Comparison of ENCODE assay signal across 7 cellular contexts in the genomic region with DNA sequence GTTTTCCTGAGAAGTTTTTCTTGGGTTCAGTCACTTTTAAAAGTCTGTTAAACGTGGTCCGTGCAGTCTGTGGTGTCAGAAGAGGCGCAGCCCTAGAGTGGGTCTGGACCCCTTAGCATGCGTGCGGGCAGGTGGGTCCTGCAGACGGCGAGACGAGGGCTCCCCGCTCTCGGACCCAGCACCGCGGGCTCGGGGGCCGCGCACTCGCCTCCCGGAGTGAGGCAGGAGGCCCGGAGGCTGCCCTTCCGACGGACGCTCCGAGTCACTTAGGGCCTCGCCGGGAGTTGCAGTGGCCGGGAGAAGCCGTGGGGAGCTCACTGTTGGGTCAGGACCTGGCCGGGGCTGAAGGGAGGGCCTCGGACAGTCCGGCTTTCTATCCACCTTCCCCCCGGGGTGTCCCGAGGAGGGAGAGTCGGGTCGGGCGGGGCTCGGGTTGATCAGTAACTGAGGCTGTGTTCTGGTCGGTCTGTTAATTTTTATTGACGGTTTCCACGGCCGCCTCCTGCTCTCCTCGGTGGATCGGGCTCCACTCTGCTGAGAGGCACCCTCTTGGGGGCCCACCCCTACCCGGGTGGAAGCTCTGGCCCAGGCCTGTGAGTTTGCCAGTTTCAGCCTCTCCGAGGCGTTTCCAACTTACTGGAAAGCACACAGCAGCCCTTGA. TPM values are rescaled to one million over a fixed set of nuclear protein-coding genes. Genes with fewer than 3 reads are reported as not detected.
DNase-seq lines count a peak whose midpoint lies in the region; ATAC-seq and TF ChIP-seq lines count a peak whose summit lies in the region.

No MANE protein-coding gene starts in this region.

- no peak overlapping the region for H2BK20ac ChIP-seq in H9 (ENCODE audit: low read depth, low read length, poor library complexity, severe bottlenecking)

- H4K5ac ChIP-seq in H9 (ENCODE audit: insufficient read length, low read depth, low read length) = no peak overlapping the region

- no peak for TF ChIP-seq CTCF in H9 (conservative IDR thresholded peaks at IDR 0.05)
- TF ChIP-seq CTCF in WI38 (IDR thresholded peaks at IDR 0.05; ENCODE audit: low read depth, low read length) = no peak
- TF ChIP-seq CTCF in right atrium auricular region (IDR thresholded peaks at IDR 0.05) = no peak

- no peak overlapping the region for H3K23ac ChIP-seq in H9 (ENCODE audit: insufficient read length, low read depth, low read length)

- H3K4me3 Mint-ChIP-seq in H9 = peak overlapping the region; percentile 91 to 93

- H2BK5ac ChIP-seq in H9 (ENCODE audit: insufficient read length, low read length) = no peak overlapping the region

- no peak overlapping the region for H4K8ac ChIP-seq in H9 (replicated peaks; ENCODE audit: insufficient read length, low read depth, low read length)

- peaks cover 6% of the 10 kb centered on the region for H3K79me1 ChIP-seq in H9 (ENCODE audit: insufficient read depth, low read depth, low read length, poor library complexity, severe bottlenecking)

- H3K27me3 ChIP-seq in H9 (ENCODE audit: insufficient read depth, low read length) (no peaks in the 10 kb centered on the region), right atrium auricular region (no peaks in the 10 kb centered on the region)

- no peaks in the 10 kb centered on the region; a peak in 1 of 5 replicates for H3K9me3 Mint-ChIP-seq in H9

- H3K9me3 ChIP-seq in H9 (ENCODE audit: control insufficient read depth, low read depth, low read length) (no peaks in the 10 kb centered on the region), right atrium auricular region (no peaks in the 10 kb centered on the region)

- H3K4ac ChIP-seq in H9 (ENCODE audit: low read depth, low read length) = no peak overlapping the region

- H3T11ph ChIP-seq in H9 (ENCODE audit: low read length) = no peak overlapping the region

- H3K27ac Mint-ChIP-seq in H9 = peak overlapping the region; percentile 94 to 98 (median 95)

- H3K27ac ChIP-seq in H9 (ENCODE audit: insufficient read length, low read depth, low read length) (no peak overlapping the region), right atrium auricular region (peak overlapping the region; percentile 89 to 96)

- no peak overlapping the region for H3K56ac ChIP-seq in H9 (ENCODE audit: insufficient read length, low read depth, low read length)

- H4K20me1 ChIP-seq in H9 (ENCODE audit: control insufficient read depth, insufficient read depth, insufficient read length) = peaks cover 4% of the 10 kb centered on the region

- no peak overlapping the region for H2BK12ac ChIP-seq in H9 (ENCODE audit: insufficient read length, low read depth, low read length)

- no peaks in the 10 kb centered on the region for H3K27me3 Mint-ChIP-seq in H9 (ENCODE audit: low read depth)

- peaks cover 33% of the 10 kb centered on the region for H3K36me3 ChIP-seq in right atrium auricular region

- H2AK5ac ChIP-seq in H9 (ENCODE audit: insufficient read length, low read length) = no peak overlapping the region

- peak overlapping the region; percentile 89 for H3K4me2 ChIP-seq in H9 (ENCODE audit: insufficient read depth, insufficient read length, low read length)

- no CpG with 5 or more reads among the region's 44 CpGs for WGBS in H9 (ENCODE audit: extremely low coverage, insufficient read length, low lambda C conversion rate)

- no peak for DNase-seq in H9
- no peak for DNase-seq in right atrium auricular region (ENCODE audit: low spot score)
- no peak for DNase-seq in skeletal muscle cell (ENCODE audit: low read depth)
- DNase-seq in NCI-H345 treated with DMSO at 0.1 percent for 48 hours (lab: John Stamatoyannopoulos, UW; ENCODE audit: unreplicated experiment) = no peak
- DNase-seq in stimulated activated CD4-positive, alpha-beta T cell treated with anti-CD3 and anti-CD28 coated beads, Interleukin-4, amount 100 ng/mL, for 1 hour = no peak

- no peak overlapping the region for H2BK120ac ChIP-seq in H9 (ENCODE audit: low read depth, low read length, poor library complexity, severe bottlenecking)

- no peak overlapping the region for H2BK15ac ChIP-seq in H9 (ENCODE audit: low read depth, low read length)

- ATAC-seq in GM21360 (IDR thresholded peaks at IDR 0.05; ENCODE audit: unreplicated experiment) = no peak

- peak overlapping the region; percentile 95 for H3K9ac ChIP-seq in H9 (ENCODE audit: extremely low read depth, insufficient read length, low read length)

- H3K4me1 ChIP-seq in H9 (ENCODE audit: insufficient read depth, low read length) (no peaks in the 10 kb centered on the region; the same call in 1 of the 2 replicates), right atrium auricular region (peaks cover 3 to 66% of the 10 kb centered on the region in 2 donors)

- H4K91ac ChIP-seq in H9 (ENCODE audit: insufficient read length, low read depth, low read length) = no peak overlapping the region

- H3K23me2 ChIP-seq in H9 (ENCODE audit: insufficient read length, low read depth, low read length, poor library complexity, severe bottlenecking) = peaks cover 9% of the 10 kb centered on the region

- no peak overlapping the region for H2AFZ ChIP-seq in H9 (ENCODE audit: low read length)

- H3K18ac ChIP-seq in H9 (ENCODE audit: insufficient read length, low read depth, low read length) = peak overlapping the region; percentile 31

- H3K4me3 ChIP-seq in WI38 (ENCODE audit: low read depth, low read length) (peak overlapping the region; percentile 91), right atrium auricular region (peak overlapping the region; percentile 97 to 99), skeletal muscle cell (ENCODE audit: low read depth, low read length) (peak overlapping the region; percentile 90)

- H3K4me1 Mint-ChIP-seq in H9 = peaks cover 25 to 39% of the 10 kb centered on the region in 2 experiments

- H3K36me3 Mint-ChIP-seq in H9 (ENCODE audit: insufficient read depth in 1 of 3, low read depth in 3 of 3) = peaks cover 34 to 48% (median 48%) of the 10 kb centered on the region in 3 experiments; a peak in 6 of 7 replicates

- peak overlapping the region; percentile 77 for H3K14ac ChIP-seq in H9 (ENCODE audit: insufficient read depth, low read length)

- H3K79me2 ChIP-seq in H9 (ENCODE audit: insufficient read depth, low read length) = peaks cover 53% of the 10 kb centered on the region

RNA-seq across cellular contexts. Expression of a gene that starts 1.3 kb away (rescaled TPM):
- total RNA-seq in H9 (2021) = 712 and 748 TPM in 2 replicates
- total RNA-seq in right atrium auricular region = 10 to 100 TPM; 49.4 to 73.9 TPM

RNA-seq across cellular contexts. Expression of a gene that starts 23.2 kb away (rescaled TPM):
- total RNA-seq in H9 (2021) (57.9 and 61.2 TPM in 2 replicates), right atrium auricular region (not detected)

RNA-seq across cellular contexts. Expression of a gene that starts 29.1 kb away (rescaled TPM):
- total RNA-seq in H9 (2021) = 0.77 and 1.6 TPM in 2 replicates
- not detected for total RNA-seq in right atrium auricular region

RNA-seq across cellular contexts. Expression of a gene that starts 42.3 kb away (rescaled TPM):
- total RNA-seq in H9 (2021) (0.31 TPM in 1 of 2 replicates, not detected in the other), right atrium auricular region (not detected)

RNA-seq across cellular contexts. Expression of a gene that starts 47.6 kb away (rescaled TPM):
- 0.44 and 0.83 TPM in 2 replicates for total RNA-seq in H9 (2021)
- total RNA-seq in right atrium auricular region = 1 to 10 TPM in 1 of 2 donors, under 1 TPM in 1; 0.96 to 1.5 TPM

Comparison
In these comparisons a context has a peak if more than half of its experiments do, and no peak if none do; other contexts are left out.
1. RNA of a gene that starts 23.2 kb away (total RNA-seq): 57.9 to 61.2 TPM in H9; not detected in right atrium auricular region; every median in the first group is over 10 times any median in the second.
2. Peak in every context shown above with its lines, with median percentiles within 50 percentile points of each other: H3K4me3 ChIP-seq.